ENCODE assay signal across 15 cellular contexts in the genomic region with DNA sequence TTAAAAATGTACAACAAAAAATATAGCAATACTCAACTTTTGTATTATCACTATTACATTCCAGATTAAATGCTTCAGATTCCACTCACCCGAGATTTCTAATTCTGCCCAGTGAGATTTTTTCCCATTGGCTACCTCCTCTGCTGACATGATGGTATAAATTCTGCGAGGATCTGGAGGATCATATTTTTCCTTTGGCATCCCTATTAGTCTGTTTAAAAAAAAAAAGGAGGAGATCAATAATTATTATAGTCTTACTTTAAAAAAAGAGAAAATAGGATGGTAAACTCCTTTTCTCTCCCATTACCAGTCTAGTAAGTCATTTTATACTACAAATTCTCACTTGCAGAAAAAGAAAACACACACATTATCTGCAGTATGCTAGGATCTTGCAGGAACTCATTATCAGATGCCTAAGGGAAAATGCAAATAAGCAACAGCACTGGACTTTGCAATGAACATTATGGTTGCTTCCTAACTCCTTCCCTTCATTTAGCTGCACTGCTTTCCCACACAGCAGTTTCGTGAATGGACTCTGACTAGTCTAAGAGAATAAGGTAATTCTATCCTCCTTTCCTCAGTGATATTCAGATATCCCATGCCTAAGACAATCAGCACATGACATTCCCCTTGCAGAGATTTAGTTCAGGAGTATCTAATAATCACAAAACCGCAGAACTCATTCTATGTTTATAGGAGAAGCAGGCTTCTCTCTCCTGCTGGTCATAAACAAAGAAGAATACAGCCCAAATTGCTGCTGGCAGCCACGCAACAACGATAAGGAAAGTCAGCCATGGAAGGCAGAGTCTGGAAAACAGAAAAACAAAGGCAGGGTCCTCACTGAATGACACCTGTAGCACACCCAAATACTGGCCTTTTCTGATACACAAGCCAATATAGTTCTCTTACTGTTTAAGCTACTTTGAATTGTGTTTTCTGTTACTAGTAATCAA. TPM values are rescaled to one million over a fixed set of nuclear protein-coding genes. Genes with fewer than 3 reads are reported as not detected.
A peak's percentile ranks its signal among the peaks of the same experiment; 100 is the strongest.
DNase-seq lines count a peak whose midpoint lies in the region; ATAC-seq and TF ChIP-seq lines count a peak whose summit lies in the region.
"Had no signal": no experiment of that assay in that cellular context is flagged by ENCODE, and none has a peak within 500 bp of the region (broad histone marks: within the 10 kb centered on the region; RNA-seq: fewer than 3 reads in every experiment).

No MANE protein-coding gene starts in this region.

- H3K4me1 ChIP-seq in KMS-11 (ENCODE audit: low read depth, poor library complexity, severe bottlenecking), result peaks cover 21% of the 10 kb centered on the region
- peaks cover 7 to 8% of the 10 kb centered on the region in 2 donors for H3K4me1 ChIP-seq in naive thymus-derived CD4-positive, alpha-beta T cell (ENCODE audit: control insufficient read depth in 2 of 2, insufficient read depth in 2 of 2, low read length in 2 of 2)
- H3K4me1 ChIP-seq in colonic mucosa, result peaks cover 4% of the 10 kb centered on the region

- DNase-seq in CD4-positive, alpha-beta T cell, result no peak
- no peak for DNase-seq in central memory CD8-positive, alpha-beta T cell (ENCODE audit: low spot score in 2 of 2)
- DNase-seq in naive thymus-derived CD4-positive, alpha-beta T cell, result no peak
- DNase-seq in colonic mucosa (no peak), HPDE6-E6E7 (ENCODE audit: extremely low spot score) (no peak), GM19240 (ENCODE audit: insufficient read length, low spot score) (no peak), dorsolateral prefrontal cortex (no peak)
- DNase-seq: effector memory CD4-positive, alpha-beta T cell; mesendoderm; NCI-H345; stimulated activated CD4-positive, alpha-beta T cell treated with anti-CD3 and anti-CD28 coated beads, Interleukin-4, amount 100 ng/mL, for 24 hours; stimulated activated naive CD4-positive, alpha-beta T cell treated with Interleukin-2 at 50 U/mL for 16 hours had no signal

- H3K4me3 ChIP-seq in KMS-11 (IDR thresholded peaks at IDR 0.05; ENCODE audit: insufficient read depth, low read depth, low read length), result no peak overlapping the region
- no peak overlapping the region for H3K4me3 ChIP-seq in naive thymus-derived CD4-positive, alpha-beta T cell (ENCODE audit: low read length)
- no peak overlapping the region for H3K4me3 ChIP-seq in colonic mucosa
- H3K4me3 ChIP-seq in dorsolateral prefrontal cortex, result peak overlapping the region in 17 of 59 donors; percentile 0 to 48 (median 13)

- CTCF ChIA-PET in CD4-positive, alpha-beta T cell (lab: Charles Lee), result no interaction called here
- CTCF ChIA-PET in naive thymus-derived CD4-positive, alpha-beta T cell (lab: Charles Lee), result no interaction called here

- H3K9me3 Mint-ChIP-seq in CD4-positive, alpha-beta T cell, result no peaks in the 10 kb centered on the region
- no peaks in the 10 kb centered on the region for H3K9me3 Mint-ChIP-seq in central memory CD8-positive, alpha-beta T cell
- H3K9me3 Mint-ChIP-seq in naive thymus-derived CD4-positive, alpha-beta T cell, result no peaks in the 10 kb centered on the region

- no peaks in the 10 kb centered on the region for H3K27me3 ChIP-seq in CD4-positive, alpha-beta T cell (ENCODE audit: control insufficient read depth, insufficient read depth, low read length)
- H3K27me3 ChIP-seq in KMS-11 (ENCODE audit: insufficient read depth, low read depth), result no peaks in the 10 kb centered on the region
- H3K27me3 ChIP-seq in naive thymus-derived CD4-positive, alpha-beta T cell (ENCODE audit: control insufficient read depth in 2 of 2, insufficient read depth in 2 of 2, low read length in 2 of 2), result no peaks in the 10 kb centered on the region
- no peaks in the 10 kb centered on the region for H3K27me3 ChIP-seq in colonic mucosa
- H3K27me3 ChIP-seq in dorsolateral prefrontal cortex, result no peaks in the 10 kb centered on the region

- peak overlapping the region; percentile 59 for H3K27ac Mint-ChIP-seq in CD4-positive, alpha-beta T cell
- peak overlapping the region; percentile 74 for H3K27ac Mint-ChIP-seq in central memory CD8-positive, alpha-beta T cell (ENCODE audit: low read depth)
- peak overlapping the region in 8 of 9 donors; percentile 35 to 80 (median 72) for H3K27ac Mint-ChIP-seq in naive thymus-derived CD4-positive, alpha-beta T cell
- H3K27ac Mint-ChIP-seq: progenitor cell of endocrine pancreas had no signal

- TF ChIP-seq CTCF in CD4-positive, alpha-beta T cell (IDR thresholded peaks at IDR 0.05), result no peak
- no peak for TF ChIP-seq CTCF in KMS-11 (conservative IDR thresholded peaks at IDR 0.05; ENCODE audit: low read depth, low read length)
- no peak for TF ChIP-seq CTCF in colonic mucosa (IDR thresholded peaks at IDR 0.05)
- no peak for TF ChIP-seq CTCF in dorsolateral prefrontal cortex (IDR thresholded peaks at IDR 0.05 in 54 of 56, conservative IDR thresholded peaks at IDR 0.05 in 2 of 56; ENCODE audit: low read depth in 1 of 56, partially characterized antibody in 56 of 56)

- peaks cover 64% of the 10 kb centered on the region for H3K79me2 ChIP-seq in KMS-11 (ENCODE audit: insufficient read depth, low read depth)

- no peak overlapping the region for H3K27ac ChIP-seq in CD4-positive, alpha-beta T cell (ENCODE audit: low read depth, low read length)
- H3K27ac ChIP-seq in KMS-11 (peak overlapping the region; percentile 7; the same call in 1 of the 2 replicates), colonic mucosa (no peak overlapping the region), dorsolateral prefrontal cortex (peak overlapping the region in 12 of 59 donors; percentile 9 to 53 (median 32))
- H3K27ac ChIP-seq in naive thymus-derived CD4-positive, alpha-beta T cell (ENCODE audit: low read depth, low read length), result no peak overlapping the region
- H3K27ac ChIP-seq: C4-2B had no signal

- H3K27me3 Mint-ChIP-seq in CD4-positive, alpha-beta T cell, result no peaks in the 10 kb centered on the region
- H3K27me3 Mint-ChIP-seq in central memory CD8-positive, alpha-beta T cell, result no peaks in the 10 kb centered on the region
- no peaks in the 10 kb centered on the region for H3K27me3 Mint-ChIP-seq in naive thymus-derived CD4-positive, alpha-beta T cell
- H3K27me3 Mint-ChIP-seq: progenitor cell of endocrine pancreas had no signal

- peaks cover 56% of the 10 kb centered on the region for H3K4me1 Mint-ChIP-seq in CD4-positive, alpha-beta T cell (ENCODE audit: low read depth)
- H3K4me1 Mint-ChIP-seq in central memory CD8-positive, alpha-beta T cell, result peaks cover 49% of the 10 kb centered on the region
- peaks cover 25 to 70% (median 60%) of the 10 kb centered on the region in 7 donors for H3K4me1 Mint-ChIP-seq in naive thymus-derived CD4-positive, alpha-beta T cell

- POLR2A ChIA-PET in CD4-positive, alpha-beta T cell (lab: Charles Lee), result interaction anchor here (1.2 to 1.5 kb wide), 2 partner anchors 8 to 86 kb away, joined by 5 to 6 read pairs; a partner anchor contains a TSS
- POLR2A ChIA-PET in naive thymus-derived CD4-positive, alpha-beta T cell (lab: Charles Lee), result no interaction called here

- peak overlapping the region; percentile 4; the same call in 1 of the 2 replicates for H3K4me2 ChIP-seq in KMS-11

- ATAC-seq in CD4-positive, alpha-beta T cell (ENCODE audit: poor library complexity), result no peak
- no peak for ATAC-seq in central memory CD8-positive, alpha-beta T cell (replicated peaks; ENCODE audit: extremely low read depth, poor library complexity, severe bottlenecking)
- no peak for ATAC-seq in naive thymus-derived CD4-positive, alpha-beta T cell

- intact Hi-C loops in CD4-positive, alpha-beta T cell (cut with DNase I, micrococcal nuclease), result no loop called here
- intact Hi-C loops in naive thymus-derived CD4-positive, alpha-beta T cell (cut with micrococcal nuclease), result loop anchor here in 1 of 2 donors (1.0 kb wide), 1 partner anchor 7 kb away; no protein-coding TSS in a partner anchor
- intact Hi-C loops in colonic mucosa (cut with DNase I), result no loop called here
- intact Hi-C loops in dorsolateral prefrontal cortex (cut with DNase I), result no loop called here

- H3K4me3 Mint-ChIP-seq in CD4-positive, alpha-beta T cell, result no peak overlapping the region
- H3K4me3 Mint-ChIP-seq in central memory CD8-positive, alpha-beta T cell, result peak overlapping the region; percentile 8
- H3K4me3 Mint-ChIP-seq in naive thymus-derived CD4-positive, alpha-beta T cell, result peak overlapping the region in 6 of 10 donors; percentile 8 to 57 (median 24)

- peaks cover 74% of the 10 kb centered on the region for H3K36me3 Mint-ChIP-seq in CD4-positive, alpha-beta T cell (ENCODE audit: low read depth)
- peaks cover 37% of the 10 kb centered on the region for H3K36me3 Mint-ChIP-seq in central memory CD8-positive, alpha-beta T cell (ENCODE audit: insufficient read depth)
- peaks cover 0 to 24% (median 18%) of the 10 kb centered on the region in 5 donors for H3K36me3 Mint-ChIP-seq in naive thymus-derived CD4-positive, alpha-beta T cell

- peaks cover 27% of the 10 kb centered on the region for H4K20me1 ChIP-seq in KMS-11 (ENCODE audit: insufficient read depth)

- H2AFZ ChIP-seq in KMS-11 (ENCODE audit: low read depth), result no peak overlapping the region

- H3K9ac ChIP-seq in KMS-11 (no peak overlapping the region), colonic mucosa (ENCODE audit: low read depth in 2 of 2, low read length in 2 of 2) (no peak overlapping the region)

- H3K36me3 ChIP-seq in KMS-11 (ENCODE audit: insufficient read depth) (no peaks in the 10 kb centered on the region; the same call in 1 of the 2 replicates), colonic mucosa (no peaks in the 10 kb centered on the region)
- H3K36me3 ChIP-seq in naive thymus-derived CD4-positive, alpha-beta T cell (ENCODE audit: control insufficient read depth in 2 of 3, insufficient read depth in 3 of 3, low read length in 3 of 3), result peaks cover 12 to 37% (median 27%) of the 10 kb centered on the region in 3 experiments

- H3K9me3 ChIP-seq in CD4-positive, alpha-beta T cell (ENCODE audit: control insufficient read depth, low read length), result no peaks in the 10 kb centered on the region
- H3K9me3 ChIP-seq in naive thymus-derived CD4-positive, alpha-beta T cell (ENCODE audit: control insufficient read depth in 2 of 3, low read length in 3 of 3), result no peaks in the 10 kb centered on the region
- H3K9me3 ChIP-seq in colonic mucosa, result no peaks in the 10 kb centered on the region

RNA-seq across cellular contexts. Expression of a gene that starts 42.7 kb away (rescaled TPM):
- 100 to 1,000 TPM; 216 to 234 TPM for total RNA-seq in CD4-positive, alpha-beta T cell
- 100 to 1,000 TPM; 111 to 212 (median 143) TPM for total RNA-seq in naive thymus-derived CD4-positive, alpha-beta T cell
- 10 to 100 TPM; 50.5 to 52.3 TPM for polyA plus RNA-seq in naive thymus-derived CD4-positive, alpha-beta T cell
- total RNA-seq in colonic mucosa, result 10 to 100 TPM; 32.4 to 56.6 TPM
- 10 to 100 TPM; 35.2 to 61.6 (median 47.7) TPM for total RNA-seq in dorsolateral prefrontal cortex
